Comparison of ENCODE assay signal across 21 cellular contexts in the genomic region with DNA sequence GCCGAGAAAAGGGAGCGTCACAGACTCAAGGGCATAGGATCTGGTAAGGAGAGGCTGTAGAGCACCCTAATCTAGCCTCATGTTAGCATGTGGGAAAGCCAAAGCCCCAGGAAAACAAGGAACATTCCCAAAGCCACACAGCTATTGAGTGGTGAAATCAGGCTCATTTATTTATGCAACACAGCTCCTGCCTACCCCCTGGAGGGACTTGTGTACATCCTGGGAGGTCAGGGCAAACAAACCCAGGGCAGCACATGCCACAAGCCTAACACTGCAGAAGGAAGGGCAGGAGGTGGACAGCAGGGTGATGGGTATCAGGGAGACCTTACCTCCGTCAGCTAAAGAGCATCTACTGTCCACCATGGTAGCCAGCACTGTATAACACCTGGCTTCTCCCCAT.
"Had no signal": no experiment of that assay in that cellular context is flagged by ENCODE, and none has a peak within 500 bp of the region (broad histone marks: within the 10 kb centered on the region; RNA-seq: fewer than 3 reads in every experiment).

No MANE protein-coding gene starts in this region.

- DNase-seq: activated CD4-positive, alpha-beta memory T cell treated with anti-CD3 and anti-CD28 coated beads, Interleukin-2, amount 10 ng/mL, durations not matched to agents 7 days and 5 days; activated CD4-positive, alpha-beta T cell treated with anti-CD3 and anti-CD28 coated beads, Interleukin-2, amount 10 ng/mL, durations not matched to agents 7 days and 5 days; activated CD4-positive, CD25-positive, alpha-beta regulatory T cell; activated gamma-delta T cell; activated naive CD4-positive, alpha-beta T cell treated with anti-CD3 and anti-CD28 coated beads for 36 hours; activated T-cell treated with anti-CD3 and anti-CD28 coated beads for 4 hours; activated T-cell treated with anti-CD3 and anti-CD28 coated beads, Interleukin-2, amount 50 U/mL, for 48 hours; caudate nucleus; colonic mucosa; NCI-H1092; NCI-H1694 treated with DMSO at 0.1 percent for 48 hours; NCI-H2029 treated with DMSO at 0.1 percent for 48 hours; NCI-H510A treated with DMSO at 0.1 percent for 48 hours; Peyer's patch; SHP77; T-helper 2 cell; T1000 had no signal

- ATAC-seq: activated T-helper 17 cell treated with anti-CD3 and anti-CD28 coated beads, Interleukin-2, amount 50 U/mL, for 72 hours had no signal

- H3K27me3 Mint-ChIP-seq: activated naive CD8-positive, alpha-beta T cell had no signal

- H3K4me1 ChIP-seq: colonic mucosa, Peyer's patch had no signal

- H3K4me1 Mint-ChIP-seq: activated CD4-positive, alpha-beta memory T cell treated with anti-CD3 and anti-CD28 coated beads, Interleukin-2, amount 10 ng/mL, durations not matched to agents 7 days and 5 days; activated T-helper 17 cell treated with anti-CD3 and anti-CD28 coated beads, Interleukin-2, amount 50 U/mL, for 72 hours had no signal

- H3K9me3 ChIP-seq: colonic mucosa, Peyer's patch had no signal

- H3K4me3 ChIP-seq: colonic mucosa, Peyer's patch had no signal

- H3K27ac ChIP-seq: colonic mucosa, Peyer's patch, RWPE1, VCaP had no signal

- H3K36me3 ChIP-seq: colonic mucosa, Peyer's patch had no signal

- H3K4me3 Mint-ChIP-seq: activated CD4-positive, alpha-beta memory T cell treated with anti-CD3 and anti-CD28 coated beads, Interleukin-2, amount 10 ng/mL, durations not matched to agents 7 days and 5 days; activated CD4-positive, alpha-beta T cell treated with anti-CD3 and anti-CD28 coated beads, Interleukin-2, amount 10 ng/mL, durations not matched to agents 7 days and 5 days; activated naive CD4-positive, alpha-beta T cell treated with anti-CD3 and anti-CD28 coated beads for 36 hours; activated naive CD8-positive, alpha-beta T cell; activated T-helper 17 cell treated with anti-CD3 and anti-CD28 coated beads, Interleukin-2, amount 50 U/mL, for 72 hours had no signal

- H3K27me3 ChIP-seq: colonic mucosa, Peyer's patch had no signal

- H3K36me3 Mint-ChIP-seq: activated naive CD8-positive, alpha-beta T cell had no signal

- H3K27ac Mint-ChIP-seq: activated CD4-positive, alpha-beta memory T cell treated with anti-CD3 and anti-CD28 coated beads, Interleukin-2, amount 10 ng/mL, durations not matched to agents 7 days and 5 days; activated CD4-positive, alpha-beta T cell treated with anti-CD3 and anti-CD28 coated beads, Interleukin-2, amount 10 ng/mL, durations not matched to agents 7 days and 5 days; activated naive CD4-positive, alpha-beta T cell treated with anti-CD3 and anti-CD28 coated beads for 36 hours; activated naive CD8-positive, alpha-beta T cell; activated T-helper 17 cell treated with anti-CD3 and anti-CD28 coated beads, Interleukin-2, amount 50 U/mL, for 72 hours had no signal

- H3K9me3 Mint-ChIP-seq: activated naive CD4-positive, alpha-beta T cell treated with anti-CD3 and anti-CD28 coated beads for 36 hours; activated T-helper 17 cell treated with anti-CD3 and anti-CD28 coated beads, Interleukin-2, amount 50 U/mL, for 72 hours had no signal
